1 cellular context compared by ENCODE assay signal in genomic region chr5:93915142-93915553, GRCh38.
TF ChIP-seq lines count a peak whose summit lies in the region.

No MANE protein-coding gene starts in this region.

TF ChIP-seq in HEK293, 187 proteins besides CTCF, POLR2A, EP300 and RAD21 (continued from another document):
- TF ChIP-seq, protein P1, sequence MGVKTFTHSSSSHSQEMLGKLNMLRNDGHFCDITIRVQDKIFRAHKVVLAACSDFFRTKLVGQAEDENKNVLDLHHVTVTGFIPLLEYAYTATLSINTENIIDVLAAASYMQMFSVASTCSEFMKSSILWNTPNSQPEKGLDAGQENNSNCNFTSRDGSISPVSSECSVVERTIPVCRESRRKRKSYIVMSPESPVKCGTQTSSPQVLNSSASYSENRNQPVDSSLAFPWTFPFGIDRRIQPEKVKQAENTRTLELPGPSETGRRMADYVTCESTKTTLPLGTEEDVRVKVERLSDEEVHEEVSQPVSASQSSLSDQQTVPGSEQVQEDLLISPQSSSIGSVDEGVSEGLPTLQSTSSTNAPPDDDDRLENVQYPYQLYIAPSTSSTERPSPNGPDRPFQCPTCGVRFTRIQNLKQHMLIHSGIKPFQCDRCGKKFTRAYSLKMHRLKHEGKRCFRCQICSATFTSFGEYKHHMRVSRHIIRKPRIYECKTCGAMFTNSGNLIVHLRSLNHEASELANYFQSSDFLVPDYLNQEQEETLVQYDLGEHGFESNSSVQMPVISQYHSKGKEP (tag by site-specific recombination; IDR thresholded peaks at IDR 0.05) = peak; percentile 55
- TF ChIP-seq ZNF654 (tag by site-specific recombination; IDR thresholded peaks at IDR 0.05; ENCODE audit: low read depth) (peak; percentile 76), PRDM6 (tag by site-specific recombination; IDR thresholded peaks at IDR 0.05) (0 out of 2 replicates have a peak, but pooled peaks have one; percentile 14), ZNF660 (tag by site-specific recombination; IDR thresholded peaks at IDR 0.05) (peak; percentile 57; the same call in 1 of the 2 replicates), ZNF501 (tag by site-specific recombination; IDR thresholded peaks at IDR 0.05) (0 out of 2 replicates have a peak, but pooled peaks have one; percentile 32), ZNF544 (tag by site-specific recombination; IDR thresholded peaks at IDR 0.05) (no peak)
- TF ChIP-seq, protein P2, sequence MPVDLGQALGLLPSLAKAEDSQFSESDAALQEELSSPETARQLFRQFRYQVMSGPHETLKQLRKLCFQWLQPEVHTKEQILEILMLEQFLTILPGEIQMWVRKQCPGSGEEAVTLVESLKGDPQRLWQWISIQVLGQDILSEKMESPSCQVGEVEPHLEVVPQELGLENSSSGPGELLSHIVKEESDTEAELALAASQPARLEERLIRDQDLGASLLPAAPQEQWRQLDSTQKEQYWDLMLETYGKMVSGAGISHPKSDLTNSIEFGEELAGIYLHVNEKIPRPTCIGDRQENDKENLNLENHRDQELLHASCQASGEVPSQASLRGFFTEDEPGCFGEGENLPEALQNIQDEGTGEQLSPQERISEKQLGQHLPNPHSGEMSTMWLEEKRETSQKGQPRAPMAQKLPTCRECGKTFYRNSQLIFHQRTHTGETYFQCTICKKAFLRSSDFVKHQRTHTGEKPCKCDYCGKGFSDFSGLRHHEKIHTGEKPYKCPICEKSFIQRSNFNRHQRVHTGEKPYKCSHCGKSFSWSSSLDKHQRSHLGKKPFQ (tag by site-specific recombination; IDR thresholded peaks at IDR 0.05) = no peak
- TF ChIP-seq, protein P3, sequence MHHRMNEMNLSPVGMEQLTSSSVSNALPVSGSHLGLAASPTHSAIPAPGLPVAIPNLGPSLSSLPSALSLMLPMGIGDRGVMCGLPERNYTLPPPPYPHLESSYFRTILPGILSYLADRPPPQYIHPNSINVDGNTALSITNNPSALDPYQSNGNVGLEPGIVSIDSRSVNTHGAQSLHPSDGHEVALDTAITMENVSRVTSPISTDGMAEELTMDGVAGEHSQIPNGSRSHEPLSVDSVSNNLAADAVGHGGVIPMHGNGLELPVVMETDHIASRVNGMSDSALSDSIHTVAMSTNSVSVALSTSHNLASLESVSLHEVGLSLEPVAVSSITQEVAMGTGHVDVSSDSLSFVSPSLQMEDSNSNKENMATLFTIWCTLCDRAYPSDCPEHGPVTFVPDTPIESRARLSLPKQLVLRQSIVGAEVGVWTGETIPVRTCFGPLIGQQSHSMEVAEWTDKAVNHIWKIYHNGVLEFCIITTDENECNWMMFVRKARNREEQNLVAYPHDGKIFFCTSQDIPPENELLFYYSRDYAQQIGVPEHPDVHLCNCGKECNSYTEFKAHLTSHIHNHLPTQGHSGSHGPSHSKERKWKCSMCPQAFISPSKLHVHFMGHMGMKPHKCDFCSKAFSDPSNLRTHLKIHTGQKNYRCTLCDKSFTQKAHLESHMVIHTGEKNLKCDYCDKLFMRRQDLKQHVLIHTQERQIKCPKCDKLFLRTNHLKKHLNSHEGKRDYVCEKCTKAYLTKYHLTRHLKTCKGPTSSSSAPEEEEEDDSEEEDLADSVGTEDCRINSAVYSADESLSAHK (tag by site-specific recombination; IDR thresholded peaks at IDR 0.05) = no peak
